1 cellular context compared by ENCODE assay signal in the genomic region with DNA sequence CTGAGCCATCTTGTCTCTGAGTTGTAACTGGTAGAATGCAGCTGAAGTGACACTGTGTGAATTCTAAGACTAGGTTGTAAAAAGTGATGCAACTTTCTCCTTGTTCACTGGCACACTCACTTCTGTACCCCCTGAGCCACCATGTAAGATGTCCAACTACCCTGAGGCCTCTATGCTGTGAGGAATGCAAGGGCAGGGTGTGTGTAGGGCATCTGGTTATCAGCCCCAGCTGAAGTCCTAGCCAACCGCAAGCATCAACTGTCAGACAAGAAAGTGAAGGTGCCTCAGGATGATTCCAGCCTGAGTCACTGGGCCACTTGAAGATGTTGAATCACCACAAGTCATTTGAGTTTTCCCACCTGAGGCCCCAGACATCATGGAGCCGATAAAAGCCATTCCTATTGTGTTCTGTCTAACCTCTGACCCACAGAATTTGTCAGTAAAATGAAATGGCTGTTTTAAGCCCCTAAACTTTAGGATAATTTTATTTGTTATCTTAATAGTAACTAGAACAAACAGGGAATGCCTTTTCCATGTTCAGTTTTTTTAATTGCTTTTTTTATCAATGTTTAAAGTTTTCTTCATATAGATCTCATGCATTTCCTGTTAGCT.
TF ChIP-seq lines count a peak whose summit lies in the region.

No MANE protein-coding gene starts in this region.

TF ChIP-seq in K562, 482 proteins besides CTCF, POLR2A, EP300 and RAD21 (continued from another document and continues in another):
- TF ChIP-seq, protein P1, sequence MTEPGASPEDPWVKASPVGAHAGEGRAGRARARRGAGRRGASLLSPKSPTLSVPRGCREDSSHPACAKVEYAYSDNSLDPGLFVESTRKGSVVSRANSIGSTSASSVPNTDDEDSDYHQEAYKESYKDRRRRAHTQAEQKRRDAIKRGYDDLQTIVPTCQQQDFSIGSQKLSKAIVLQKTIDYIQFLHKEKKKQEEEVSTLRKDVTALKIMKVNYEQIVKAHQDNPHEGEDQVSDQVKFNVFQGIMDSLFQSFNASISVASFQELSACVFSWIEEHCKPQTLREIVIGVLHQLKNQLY (CRISPR knock-in tag; conservative IDR thresholded peaks at IDR 0.05), result no peak
- TF ChIP-seq, protein P2, sequence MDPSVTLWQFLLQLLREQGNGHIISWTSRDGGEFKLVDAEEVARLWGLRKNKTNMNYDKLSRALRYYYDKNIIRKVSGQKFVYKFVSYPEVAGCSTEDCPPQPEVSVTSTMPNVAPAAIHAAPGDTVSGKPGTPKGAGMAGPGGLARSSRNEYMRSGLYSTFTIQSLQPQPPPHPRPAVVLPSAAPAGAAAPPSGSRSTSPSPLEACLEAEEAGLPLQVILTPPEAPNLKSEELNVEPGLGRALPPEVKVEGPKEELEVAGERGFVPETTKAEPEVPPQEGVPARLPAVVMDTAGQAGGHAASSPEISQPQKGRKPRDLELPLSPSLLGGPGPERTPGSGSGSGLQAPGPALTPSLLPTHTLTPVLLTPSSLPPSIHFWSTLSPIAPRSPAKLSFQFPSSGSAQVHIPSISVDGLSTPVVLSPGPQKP (CRISPR knock-in tag; IDR thresholded peaks at IDR 0.05), result no peak
- TF ChIP-seq, protein P3, sequence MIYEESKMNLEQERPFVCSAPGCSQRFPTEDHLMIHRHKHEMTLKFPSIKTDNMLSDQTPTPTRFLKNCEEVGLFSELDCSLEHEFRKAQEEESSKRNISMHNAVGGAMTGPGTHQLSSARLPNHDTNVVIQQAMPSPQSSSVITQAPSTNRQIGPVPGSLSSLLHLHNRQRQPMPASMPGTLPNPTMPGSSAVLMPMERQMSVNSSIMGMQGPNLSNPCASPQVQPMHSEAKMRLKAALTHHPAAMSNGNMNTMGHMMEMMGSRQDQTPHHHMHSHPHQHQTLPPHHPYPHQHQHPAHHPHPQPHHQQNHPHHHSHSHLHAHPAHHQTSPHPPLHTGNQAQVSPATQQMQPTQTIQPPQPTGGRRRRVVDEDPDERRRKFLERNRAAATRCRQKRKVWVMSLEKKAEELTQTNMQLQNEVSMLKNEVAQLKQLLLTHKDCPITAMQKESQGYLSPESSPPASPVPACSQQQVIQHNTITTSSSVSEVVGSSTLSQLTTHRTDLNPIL (CRISPR knock-in tag; IDR thresholded peaks at IDR 0.05), result peak; percentile 48; the same call in 1 of the 2 replicates
- TF ChIP-seq CCNT2 (IDR thresholded peaks at IDR 0.05; ENCODE audit: borderline replicate concordance, extremely low read depth, insufficient read length, low read depth, low read length) (peak; percentile 98), MEIS2 (IDR thresholded peaks at IDR 0.05; ENCODE audit: partially characterized antibody) (peak; percentile 95), ZFP36 (IDR thresholded peaks at IDR 0.05; ENCODE audit: low read depth, low read length, partially characterized antibody) (no peak), ZC3H8 (IDR thresholded peaks at IDR 0.05) (no peak), HEY1 (CRISPR knock-in tag; IDR thresholded peaks at IDR 0.05; ENCODE audit: borderline replicate concordance) (no peak), HNRNPH1 (optimal IDR thresholded peaks at IDR 0.05; ENCODE audit: low read depth, low read length) (no peak), MED1 (CRISPR knock-in tag; IDR thresholded peaks at IDR 0.05; ENCODE audit: borderline replicate concordance) (no peak), POLR2AphosphoS5 (IDR thresholded peaks at IDR 0.05; ENCODE audit: control insufficient read depth, insufficient read depth, low read depth, low read length) (peak; percentile 98), FOSL1 (tag; conservative IDR thresholded peaks at IDR 0.05) (peak; percentile 99), SNRNP70 (optimal IDR thresholded peaks at IDR 0.05; ENCODE audit: low read depth, low read length) (no peak), NBN (IDR thresholded peaks at IDR 0.05; ENCODE audit: low read depth) (peak; percentile 93), CBFB (CRISPR knock-in tag; IDR thresholded peaks at IDR 0.05) (peak; percentile 99), SUPT5H (IDR thresholded peaks at IDR 0.05) (peak; percentile 74), CTBP1 (IDR thresholded peaks at IDR 0.05; ENCODE audit: borderline replicate concordance) (peak; percentile 100), TCF3 (CRISPR knock-in tag; IDR thresholded peaks at IDR 0.05) (peak; percentile 98), POLR2B (IDR thresholded peaks at IDR 0.05; ENCODE audit: low read depth, partially characterized antibody) (peak; percentile 87), CREB1 (IDR thresholded peaks at IDR 0.05) (peak; percentile 73), CREB1 (CRISPR knock-in tag; IDR thresholded peaks at IDR 0.05) (no peak; the same call in 1 of the 2 replicates), NONO (IDR thresholded peaks at IDR 0.05; ENCODE audit: low read depth in 2 of 2, low read length in 1 of 2) (no peak), SETDB1 (IDR thresholded peaks at IDR 0.05; ENCODE audit: low read length) (no peak), CBX8 (IDR thresholded peaks at IDR 0.05; ENCODE audit: borderline replicate concordance, extremely low read depth, low read depth, low read length, poor library complexity, severe bottlenecking) (no peak), BACH1 (tag; IDR thresholded peaks at IDR 0.05) (peak; percentile 44; the same call in 1 of the 2 replicates), NFXL1 (CRISPR knock-in tag; IDR thresholded peaks at IDR 0.05) (no peak), FUS (optimal IDR thresholded peaks at IDR 0.05; ENCODE audit: low read depth, low read length) (no peak), TCF7 (IDR thresholded peaks at IDR 0.05; ENCODE audit: borderline replicate concordance) (no peak), DACH1 (IDR thresholded peaks at IDR 0.05; ENCODE audit: partially characterized antibody) (peak; percentile 87), RBBP5 (IDR thresholded peaks at IDR 0.05; ENCODE audit: borderline replicate concordance, insufficient read depth, low read length, poor library complexity, severe bottlenecking) (no peak), MYBL2 (IDR thresholded peaks at IDR 0.05; ENCODE audit: low read depth) (no peak), MYBL2 (CRISPR knock-in tag; IDR thresholded peaks at IDR 0.05; ENCODE audit: borderline replicate concordance) (no peak), OTX1 (CRISPR knock-in tag; IDR thresholded peaks at IDR 0.05) (no peak), RBM25 (IDR thresholded peaks at IDR 0.05; ENCODE audit: low read depth, low read length, severe bottlenecking) (no peak), ZNF79 (CRISPR knock-in tag; IDR thresholded peaks at IDR 0.05; ENCODE audit: low read depth) (no peak), TOE1 (IDR thresholded peaks at IDR 0.05; ENCODE audit: borderline replicate concordance) (peak; percentile 65), TOE1 (CRISPR knock-in tag; IDR thresholded peaks at IDR 0.05; ENCODE audit: borderline replicate concordance, low read depth) (peak; percentile 81; the same call in 1 of the 2 replicates), ZNF445 (CRISPR knock-in tag; IDR thresholded peaks at IDR 0.05; ENCODE audit: low read depth) (no peak), MECOM (CRISPR knock-in tag; IDR thresholded peaks at IDR 0.05) (peak; percentile 95), ATF1 (CRISPR knock-in tag; IDR thresholded peaks at IDR 0.05) (no peak), ATF1 (tag; IDR thresholded peaks at IDR 0.05) (peak; percentile 52; the same call in 1 of the 2 replicates), ZBED1 (IDR thresholded peaks at IDR 0.05) (peak; percentile 91; the same call in 1 of the 2 replicates)
- TF ChIP-seq, protein P4, sequence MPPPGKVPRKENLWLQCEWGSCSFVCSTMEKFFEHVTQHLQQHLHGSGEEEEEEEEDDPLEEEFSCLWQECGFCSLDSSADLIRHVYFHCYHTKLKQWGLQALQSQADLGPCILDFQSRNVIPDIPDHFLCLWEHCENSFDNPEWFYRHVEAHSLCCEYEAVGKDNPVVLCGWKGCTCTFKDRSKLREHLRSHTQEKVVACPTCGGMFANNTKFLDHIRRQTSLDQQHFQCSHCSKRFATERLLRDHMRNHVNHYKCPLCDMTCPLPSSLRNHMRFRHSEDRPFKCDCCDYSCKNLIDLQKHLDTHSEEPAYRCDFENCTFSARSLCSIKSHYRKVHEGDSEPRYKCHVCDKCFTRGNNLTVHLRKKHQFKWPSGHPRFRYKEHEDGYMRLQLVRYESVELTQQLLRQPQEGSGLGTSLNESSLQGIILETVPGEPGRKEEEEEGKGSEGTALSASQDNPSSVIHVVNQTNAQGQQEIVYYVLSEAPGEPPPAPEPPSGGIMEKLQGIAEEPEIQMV (tag; conservative IDR thresholded peaks at IDR 0.05; ENCODE audit: low read depth), result no peak; the same call in none of the 2 replicates
- TF ChIP-seq, protein P5, sequence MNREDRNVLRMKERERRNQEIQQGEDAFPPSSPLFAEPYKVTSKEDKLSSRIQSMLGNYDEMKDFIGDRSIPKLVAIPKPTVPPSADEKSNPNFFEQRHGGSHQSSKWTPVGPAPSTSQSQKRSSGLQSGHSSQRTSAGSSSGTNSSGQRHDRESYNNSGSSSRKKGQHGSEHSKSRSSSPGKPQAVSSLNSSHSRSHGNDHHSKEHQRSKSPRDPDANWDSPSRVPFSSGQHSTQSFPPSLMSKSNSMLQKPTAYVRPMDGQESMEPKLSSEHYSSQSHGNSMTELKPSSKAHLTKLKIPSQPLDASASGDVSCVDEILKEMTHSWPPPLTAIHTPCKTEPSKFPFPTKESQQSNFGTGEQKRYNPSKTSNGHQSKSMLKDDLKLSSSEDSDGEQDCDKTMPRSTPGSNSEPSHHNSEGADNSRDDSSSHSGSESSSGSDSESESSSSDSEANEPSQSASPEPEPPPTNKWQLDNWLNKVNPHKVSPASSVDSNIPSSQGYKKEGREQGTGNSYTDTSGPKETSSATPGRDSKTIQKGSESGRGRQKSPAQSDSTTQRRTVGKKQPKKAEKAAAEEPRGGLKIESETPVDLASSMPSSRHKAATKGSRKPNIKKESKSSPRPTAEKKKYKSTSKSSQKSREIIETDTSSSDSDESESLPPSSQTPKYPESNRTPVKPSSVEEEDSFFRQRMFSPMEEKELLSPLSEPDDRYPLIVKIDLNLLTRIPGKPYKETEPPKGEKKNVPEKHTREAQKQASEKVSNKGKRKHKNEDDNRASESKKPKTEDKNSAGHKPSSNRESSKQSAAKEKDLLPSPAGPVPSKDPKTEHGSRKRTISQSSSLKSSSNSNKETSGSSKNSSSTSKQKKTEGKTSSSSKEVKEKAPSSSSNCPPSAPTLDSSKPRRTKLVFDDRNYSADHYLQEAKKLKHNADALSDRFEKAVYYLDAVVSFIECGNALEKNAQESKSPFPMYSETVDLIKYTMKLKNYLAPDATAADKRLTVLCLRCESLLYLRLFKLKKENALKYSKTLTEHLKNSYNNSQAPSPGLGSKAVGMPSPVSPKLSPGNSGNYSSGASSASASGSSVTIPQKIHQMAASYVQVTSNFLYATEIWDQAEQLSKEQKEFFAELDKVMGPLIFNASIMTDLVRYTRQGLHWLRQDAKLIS (CRISPR knock-in tag; IDR thresholded peaks at IDR 0.05), result peak; percentile 61; the same call in 1 of the 2 replicates
- TF ChIP-seq, protein P6, sequence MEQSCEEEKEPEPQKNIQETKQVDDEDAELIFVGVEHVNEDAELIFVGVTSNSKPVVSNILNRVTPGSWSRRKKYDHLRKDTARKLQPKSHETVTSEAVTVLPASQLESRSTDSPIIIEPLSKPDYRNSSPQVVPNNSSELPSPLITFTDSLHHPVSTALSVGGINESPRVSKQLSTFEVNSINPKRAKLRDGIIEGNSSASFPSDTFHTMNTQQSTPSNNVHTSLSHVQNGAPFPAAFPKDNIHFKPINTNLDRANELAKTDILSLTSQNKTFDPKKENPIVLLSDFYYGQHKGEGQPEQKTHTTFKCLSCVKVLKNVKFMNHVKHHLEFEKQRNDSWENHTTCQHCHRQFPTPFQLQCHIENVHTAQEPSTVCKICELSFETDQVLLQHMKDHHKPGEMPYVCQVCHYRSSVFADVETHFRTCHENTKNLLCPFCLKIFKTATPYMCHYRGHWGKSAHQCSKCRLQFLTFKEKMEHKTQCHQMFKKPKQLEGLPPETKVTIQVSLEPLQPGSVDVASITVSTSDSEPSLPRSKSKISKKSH (CRISPR knock-in tag; IDR thresholded peaks at IDR 0.05), result no peak
- TF ChIP-seq, protein P7, sequence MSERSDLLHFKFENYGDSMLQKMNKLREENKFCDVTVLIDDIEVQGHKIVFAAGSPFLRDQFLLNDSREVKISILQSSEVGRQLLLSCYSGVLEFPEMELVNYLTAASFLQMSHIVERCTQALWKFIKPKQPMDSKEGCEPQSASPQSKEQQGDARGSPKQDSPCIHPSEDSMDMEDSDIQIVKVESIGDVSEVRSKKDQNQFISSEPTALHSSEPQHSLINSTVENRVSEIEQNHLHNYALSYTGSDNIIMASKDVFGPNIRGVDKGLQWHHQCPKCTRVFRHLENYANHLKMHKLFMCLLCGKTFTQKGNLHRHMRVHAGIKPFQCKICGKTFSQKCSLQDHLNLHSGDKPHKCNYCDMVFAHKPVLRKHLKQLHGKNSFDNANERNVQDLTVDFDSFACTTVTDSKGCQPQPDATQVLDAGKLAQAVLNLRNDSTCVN (CRISPR knock-in tag; IDR thresholded peaks at IDR 0.05), result 0 out of 2 replicates have a peak, but pooled peaks have one; percentile 50
- TF ChIP-seq, protein P8, sequence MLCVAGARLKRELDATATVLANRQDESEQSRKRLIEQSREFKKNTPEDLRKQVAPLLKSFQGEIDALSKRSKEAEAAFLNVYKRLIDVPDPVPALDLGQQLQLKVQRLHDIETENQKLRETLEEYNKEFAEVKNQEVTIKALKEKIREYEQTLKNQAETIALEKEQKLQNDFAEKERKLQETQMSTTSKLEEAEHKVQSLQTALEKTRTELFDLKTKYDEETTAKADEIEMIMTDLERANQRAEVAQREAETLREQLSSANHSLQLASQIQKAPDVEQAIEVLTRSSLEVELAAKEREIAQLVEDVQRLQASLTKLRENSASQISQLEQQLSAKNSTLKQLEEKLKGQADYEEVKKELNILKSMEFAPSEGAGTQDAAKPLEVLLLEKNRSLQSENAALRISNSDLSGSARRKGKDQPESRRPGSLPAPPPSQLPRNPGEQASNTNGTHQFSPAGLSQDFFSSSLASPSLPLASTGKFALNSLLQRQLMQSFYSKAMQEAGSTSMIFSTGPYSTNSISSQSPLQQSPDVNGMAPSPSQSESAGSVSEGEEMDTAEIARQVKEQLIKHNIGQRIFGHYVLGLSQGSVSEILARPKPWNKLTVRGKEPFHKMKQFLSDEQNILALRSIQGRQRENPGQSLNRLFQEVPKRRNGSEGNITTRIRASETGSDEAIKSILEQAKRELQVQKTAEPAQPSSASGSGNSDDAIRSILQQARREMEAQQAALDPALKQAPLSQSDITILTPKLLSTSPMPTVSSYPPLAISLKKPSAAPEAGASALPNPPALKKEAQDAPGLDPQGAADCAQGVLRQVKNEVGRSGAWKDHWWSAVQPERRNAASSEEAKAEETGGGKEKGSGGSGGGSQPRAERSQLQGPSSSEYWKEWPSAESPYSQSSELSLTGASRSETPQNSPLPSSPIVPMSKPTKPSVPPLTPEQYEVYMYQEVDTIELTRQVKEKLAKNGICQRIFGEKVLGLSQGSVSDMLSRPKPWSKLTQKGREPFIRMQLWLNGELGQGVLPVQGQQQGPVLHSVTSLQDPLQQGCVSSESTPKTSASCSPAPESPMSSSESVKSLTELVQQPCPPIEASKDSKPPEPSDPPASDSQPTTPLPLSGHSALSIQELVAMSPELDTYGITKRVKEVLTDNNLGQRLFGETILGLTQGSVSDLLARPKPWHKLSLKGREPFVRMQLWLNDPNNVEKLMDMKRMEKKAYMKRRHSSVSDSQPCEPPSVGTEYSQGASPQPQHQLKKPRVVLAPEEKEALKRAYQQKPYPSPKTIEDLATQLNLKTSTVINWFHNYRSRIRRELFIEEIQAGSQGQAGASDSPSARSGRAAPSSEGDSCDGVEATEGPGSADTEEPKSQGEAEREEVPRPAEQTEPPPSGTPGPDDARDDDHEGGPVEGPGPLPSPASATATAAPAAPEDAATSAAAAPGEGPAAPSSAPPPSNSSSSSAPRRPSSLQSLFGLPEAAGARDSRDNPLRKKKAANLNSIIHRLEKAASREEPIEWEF (CRISPR knock-in tag; IDR thresholded peaks at IDR 0.05), result peak; percentile 78; the same call in 1 of the 2 replicates
